ENCODE assay signal across 19 cellular contexts in the genomic region with DNA sequence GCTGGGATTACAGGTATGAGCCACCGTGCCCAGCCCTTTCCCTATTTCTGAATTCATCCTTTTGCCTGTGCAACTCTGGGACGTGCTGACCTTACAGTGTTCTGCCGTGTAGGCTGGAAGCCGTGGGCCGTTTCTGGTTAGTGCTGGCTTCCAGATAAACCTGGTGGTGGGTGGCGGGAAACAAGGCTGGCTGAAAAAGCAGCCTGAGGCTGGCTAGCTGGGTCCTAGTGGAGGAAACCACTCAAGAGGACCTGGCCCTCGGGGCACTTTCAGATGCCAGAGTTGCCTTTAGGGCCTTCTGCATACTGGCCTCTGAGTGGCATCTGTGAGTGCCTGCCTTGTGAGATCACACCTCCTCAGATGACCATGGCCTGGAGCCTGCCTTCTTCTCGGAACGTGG. TPM values are rescaled to one million over a fixed set of nuclear protein-coding genes. Genes with fewer than 3 reads are reported as not detected.
DNase-seq lines count a peak whose midpoint lies in the region; ATAC-seq and TF ChIP-seq lines count a peak whose summit lies in the region.
"Had no signal": no experiment of that assay in that cellular context is flagged by ENCODE, and none has a peak within 500 bp of the region (broad histone marks: within the 10 kb centered on the region; RNA-seq: fewer than 3 reads in every experiment).

No MANE protein-coding gene starts in this region.

- H3K79me1 ChIP-seq in IMR-90 (ENCODE audit: low read depth in 1 of 2, low read length in 2 of 2): no peaks in the 10 kb centered on the region
- no peaks in the 10 kb centered on the region for H3K79me1 ChIP-seq in trophoblast cell (ENCODE audit: low read length)

- POLR2A ChIA-PET in IMR-90 (lab: Charles Lee; ENCODE audit: unreplicated experiment): no interaction called here

- H4K20me1 ChIP-seq in IMR-90 (ENCODE audit: insufficient read depth, low read length): no peaks in the 10 kb centered on the region
- H4K20me1 ChIP-seq: BLaER1 had no signal

- no peak overlapping the region for H3K27ac ChIP-seq in IMR-90 (ENCODE audit: insufficient read depth, low read length)
- no peak overlapping the region for H3K27ac ChIP-seq in trophoblast cell (ENCODE audit: low read depth, low read length)
- H3K27ac ChIP-seq: 22Rv1, A549, BLaER1 had no signal

- in situ Hi-C loops in IMR-90 (cut with MboI; ENCODE audit: low sequenced_read_pairs): no loop called here

- H3K4me3 ChIP-seq in IMR-90 (ENCODE audit: insufficient read depth, low read depth, low read length) (no peak overlapping the region), trophoblast cell (ENCODE audit: low read depth, low read length) (no peak overlapping the region), BE2C (ENCODE audit: low read depth, low read length) (no peak overlapping the region)
- H3K4me3 ChIP-seq: A549, BLaER1 had no signal

- BruUV-seq in IMR-90 (replicated peaks; lab: Mats Ljungman, UMichigan): no TSS peak

- H2AFZ ChIP-seq in IMR-90 (replicated peaks; ENCODE audit: low read length, poor library complexity) (peak overlapping the region; percentile 7), trophoblast cell (ENCODE audit: insufficient read depth, low read length, poor library complexity) (no peak overlapping the region)

- H2AK5ac ChIP-seq in IMR-90 (ENCODE audit: low read depth, low read length) (no peak overlapping the region), trophoblast cell (ENCODE audit: low read length) (no peak overlapping the region)

- no peaks in the 10 kb centered on the region for H3K79me2 ChIP-seq in trophoblast cell (ENCODE audit: control insufficient read depth, insufficient read depth, low read length, poor library complexity)

- H3K9ac ChIP-seq in IMR-90 (ENCODE audit: low read depth, low read length): no peak overlapping the region
- no peak overlapping the region for H3K9ac ChIP-seq in trophoblast cell (ENCODE audit: low read length)
- H3K9ac ChIP-seq: BLaER1 had no signal

- WGBS in IMR-90 (ENCODE audit: extremely low coverage in 2 of 2, insufficient read length in 1 of 2), 2 experiments: 82% methylated on average over 4 of the region's 9 CpGs; no CpG with 5 or more reads in 1 of the 2 experiments
- no CpG with 5 or more reads among the region's 9 CpGs for WGBS in trophoblast cell (ENCODE audit: extremely low coverage, insufficient coverage, insufficient read length)

- DNase-seq in CD1c-positive myeloid dendritic cell (ENCODE audit: extremely low spot score) (peak; percentile 73), IMR-90 (no peak), chondrocyte (ENCODE audit: low spot score) (peak; percentile 64), trophoblast cell (peak; percentile 97 to 99), NCI-H2081 treated with DMSO at 0.1 percent for 48 hours (lab: John Stamatoyannopoulos, UW) (no peak), epidermal melanocyte (ENCODE audit: insufficient read length, low spot score) (no peak), BE2C (no peak)
- DNase-seq: AML-193; Calu3; CD8-positive, alpha-beta T cell; DMS79 treated with DMSO at 0.1 percent for 48 hours; GOT3; H7 had no signal

- H3K9me3 Mint-ChIP-seq in chondrocyte (ENCODE audit: low read depth): no peaks in the 10 kb centered on the region
- H3K9me3 Mint-ChIP-seq: CD8-positive, alpha-beta T cell had no signal

- TF ChIP-seq RAD21 in IMR-90 (IDR thresholded peaks at IDR 0.05; ENCODE audit: low read length): no peak

- H4K12ac ChIP-seq in trophoblast cell (ENCODE audit: low read depth, low read length): no peak overlapping the region

- no peak overlapping the region for H3K4me2 ChIP-seq in IMR-90 (ENCODE audit: low read depth, low read length)
- H3K4me2 ChIP-seq in trophoblast cell (ENCODE audit: low read length): no peak overlapping the region
- H3K4me2 ChIP-seq: A549, BLaER1 had no signal

- no peak overlapping the region for H4K8ac ChIP-seq in IMR-90 (ENCODE audit: low read depth in 2 of 2, low read length in 2 of 2)
- no peak overlapping the region for H4K8ac ChIP-seq in trophoblast cell (ENCODE audit: low read depth, low read length)

- H3K9me3 ChIP-seq in IMR-90 (ENCODE audit: control insufficient read depth, insufficient read depth, low read length): no peaks in the 10 kb centered on the region
- H3K9me3 ChIP-seq in trophoblast cell (ENCODE audit: insufficient read depth, low read depth, low read length): no peaks in the 10 kb centered on the region
- H3K9me3 ChIP-seq in BE2C: no peaks in the 10 kb centered on the region
- H3K9me3 ChIP-seq: A549, BLaER1 had no signal

- H2BK15ac ChIP-seq in IMR-90 (ENCODE audit: low read depth, low read length): no peak overlapping the region

- ATAC-seq in IMR-90 (ENCODE audit: low read depth) (peak; percentile 29; the same call in 1 of the 2 replicates), HG02678 (IDR thresholded peaks at IDR 0.05; ENCODE audit: unreplicated experiment) (no peak)
- ATAC-seq: A549; CD8-positive, alpha-beta T cell; HCT116 had no signal

- dilution Hi-C loops in IMR-90 (cut with HindIII; ENCODE audit: low sequenced_read_pairs, unreplicated experiment): loop anchor here (25.0 kb wide), 1 partner anchor 303 kb away; no protein-coding TSS in a partner anchor

- TF ChIP-seq CTCF in IMR-90 (conservative IDR thresholded peaks at IDR 0.05; ENCODE audit: low read depth, low read length) (no peak), chondrocyte (IDR thresholded peaks at IDR 0.05) (no peak), BE2C (IDR thresholded peaks at IDR 0.05; ENCODE audit: low read depth, low read length) (no peak)

- H3K4me1 ChIP-seq in IMR-90 (ENCODE audit: control insufficient read depth, insufficient read depth, low read length): no peaks in the 10 kb centered on the region
- H3K4me1 ChIP-seq in trophoblast cell (ENCODE audit: control insufficient read depth in 1 of 2, insufficient read depth in 2 of 2, low read length in 2 of 2): no peaks in the 10 kb centered on the region
- H3K4me1 ChIP-seq in BE2C: no peaks in the 10 kb centered on the region
- H3K4me1 ChIP-seq: A549, BLaER1 had no signal

- no peak overlapping the region for H3K23ac ChIP-seq in IMR-90 (ENCODE audit: low read depth, low read length)
- H3K23ac ChIP-seq in trophoblast cell (ENCODE audit: low read length): no peak overlapping the region

- H2BK12ac ChIP-seq in trophoblast cell (ENCODE audit: low read length): no peak overlapping the region

- H2BK5ac ChIP-seq in IMR-90 (ENCODE audit: low read depth, low read length, poor library complexity, severe bottlenecking): no peak overlapping the region
- no peak overlapping the region for H2BK5ac ChIP-seq in trophoblast cell (ENCODE audit: low read depth, low read length, poor library complexity)

- no peaks in the 10 kb centered on the region for H3K9me1 ChIP-seq in IMR-90 (ENCODE audit: insufficient read depth, low read length)

- no peak overlapping the region for H4K5ac ChIP-seq in IMR-90 (ENCODE audit: low read depth, low read length)

- H4K91ac ChIP-seq in IMR-90 (ENCODE audit: insufficient read depth, low read depth, low read length): no peak overlapping the region
- H4K91ac ChIP-seq in trophoblast cell (ENCODE audit: low read depth, low read length): no peak overlapping the region

- H3K36me3 Mint-ChIP-seq in chondrocyte (ENCODE audit: low read depth): peaks cover 5% of the 10 kb centered on the region

- peaks cover 17% of the 10 kb centered on the region for H3K27me3 Mint-ChIP-seq in chondrocyte (ENCODE audit: low read depth)

- H2AK9ac ChIP-seq in IMR-90 (replicated peaks; ENCODE audit: low read depth, low read length, poor library complexity): no peak overlapping the region

- H3K36me3 ChIP-seq in IMR-90 (ENCODE audit: control insufficient read depth, insufficient read depth, low read length) (no peaks in the 10 kb centered on the region), trophoblast cell (ENCODE audit: control insufficient read depth in 1 of 2, insufficient read depth in 2 of 2, low read length in 2 of 2) (no peaks in the 10 kb centered on the region), BE2C (no peaks in the 10 kb centered on the region)

- no peaks in the 10 kb centered on the region for H3K4me1 Mint-ChIP-seq in chondrocyte (ENCODE audit: low read depth)

- H3K18ac ChIP-seq in IMR-90 (ENCODE audit: low read depth, low read length) (no peak overlapping the region), trophoblast cell (ENCODE audit: low read length) (no peak overlapping the region)

- no peaks in the 10 kb centered on the region; the same call in 1 of the 2 replicates for H3K27me3 ChIP-seq in IMR-90 (ENCODE audit: control insufficient read depth, insufficient read depth, low read length)
- no peaks in the 10 kb centered on the region for H3K27me3 ChIP-seq in trophoblast cell (ENCODE audit: insufficient read depth, low read length)
- H3K27me3 ChIP-seq in BE2C: no peaks in the 10 kb centered on the region; the same call in 1 of the 2 replicates
- H3K27me3 ChIP-seq: BLaER1 had no signal

- H3K4me3 Mint-ChIP-seq in chondrocyte (ENCODE audit: unreplicated experiment): no peak overlapping the region
- H3K4me3 Mint-ChIP-seq: CD14-positive monocyte; CD8-positive, alpha-beta T cell had no signal

- CTCF ChIA-PET in IMR-90 (lab: Yijun Ruan, JAX): no interaction called here

- no peak for TF ChIP-seq POLR2A in IMR-90 (IDR thresholded peaks at IDR 0.05; ENCODE audit: low read depth, low read length)

- intact Hi-C loops in IMR-90 (cut with micrococcal nuclease): no loop called here

- no peak overlapping the region for H3K27ac Mint-ChIP-seq in chondrocyte (ENCODE audit: unreplicated experiment)
- H3K27ac Mint-ChIP-seq: CD8-positive, alpha-beta T cell had no signal

- H3K56ac ChIP-seq in IMR-90 (ENCODE audit: extremely low read depth, insufficient read depth, low read length): no peak overlapping the region

- H2BK20ac ChIP-seq in IMR-90 (ENCODE audit: low read depth, low read length): no peak overlapping the region

- no peak overlapping the region for H3K4ac ChIP-seq in IMR-90 (ENCODE audit: low read depth, low read length)
- H3K4ac ChIP-seq in trophoblast cell (ENCODE audit: low read depth, low read length): no peak overlapping the region

- H2BK120ac ChIP-seq in IMR-90 (ENCODE audit: low read depth, low read length) (no peak overlapping the region), trophoblast cell (ENCODE audit: insufficient read depth, low read length, poor library complexity) (no peak overlapping the region)

- H3K14ac ChIP-seq in IMR-90 (replicated peaks; ENCODE audit: low read depth, low read length): no peak overlapping the region
- no peak overlapping the region for H3K14ac ChIP-seq in trophoblast cell (ENCODE audit: low read length)

RNA-seq across cellular contexts. Expression of gene GALNT12, which starts 26.9 kb away (rescaled TPM):
- total RNA-seq in IMR-90 (2012; rRNA removed) (2.5 TPM in 2 replicates), chondrocyte (0.34 to 0.55 TPM in 2 of 3 replicates, not detected in the other)
- 2.0 and 2.3 TPM in 2 replicates for polyA plus RNA-seq in IMR-90 (2012; rRNA removed)
- polyA plus RNA-seq in IMR-90 (2012; cell fraction: cytosol; rRNA removed): 1.8 and 4.3 TPM in 2 replicates
- 2.1 and 6.0 TPM in 2 replicates for polyA plus RNA-seq in IMR-90 (2012; cell fraction: nucleus; rRNA removed; ENCODE audit: low replicate concordance)
- 3.4 and 3.7 TPM in 2 replicates for polyA plus RNA-seq in trophoblast cell (2013)
- polyA plus RNA-seq in BE2C (2012; ENCODE audit: insufficient read depth, insufficient read length, low read depth): not detected
- polyA plus RNA-seq: CD14-positive monocyte had no signal

RNA-seq across cellular contexts. Expression of gene ANKS6, which starts 38.0 kb away (rescaled TPM):
- total RNA-seq in IMR-90 (2012; rRNA removed) (8.6 and 9.0 TPM in 2 replicates), chondrocyte (13.4 to 17.2 TPM (median 17.1 TPM) in 3 replicates)
- polyA plus RNA-seq in IMR-90 (2012; rRNA removed): 23.6 and 24.0 TPM in 2 replicates
- polyA plus RNA-seq in IMR-90 (2012; cell fraction: cytosol; rRNA removed): 16.4 and 20.2 TPM in 2 replicates
- 78.2 and 92.5 TPM in 2 replicates for polyA plus RNA-seq in IMR-90 (2012; cell fraction: nucleus; rRNA removed; ENCODE audit: low replicate concordance)
- polyA plus RNA-seq in trophoblast cell (2013): 12.1 TPM in 2 replicates
- 10.9 TPM for polyA plus RNA-seq in BE2C (2012; ENCODE audit: insufficient read depth, insufficient read length, low read depth)

Comparison
In these comparisons a context has a peak if more than half of its experiments do, and no peak if none do; other contexts are left out.
1. DNase-seq: peak in CD1c-positive myeloid dendritic cell (single experiment), chondrocyte (single experiment) and trophoblast cell (2 of 2); none in IMR-90 (single experiment), NCI-H2081 treated with DMSO at 0.1 percent for 48 hours (single experiment), epidermal melanocyte (single experiment) and BE2C (single experiment).